Comparison of ENCODE assay signal across 14 cellular contexts in genomic region chr7:111357691-111358090, GRCh38.
DNase-seq lines count a peak whose midpoint lies in the region; ATAC-seq, FAIRE-seq and TF ChIP-seq lines count a peak whose summit lies in the region.
"Had no signal": no experiment of that assay in that cellular context is flagged by ENCODE, and none has a peak within 500 bp of the region (broad histone marks: within the 10 kb centered on the region; RNA-seq: fewer than 3 reads in every experiment).

No MANE protein-coding gene starts in this region.

- no peaks in the 10 kb centered on the region for H3K27me3 ChIP-seq in PC-3 (ENCODE audit: low read length)
- H3K27me3 ChIP-seq in endothelial cell of umbilical vein (ENCODE audit: control insufficient read depth in 2 of 2, insufficient read depth in 2 of 2, low read length in 2 of 2): no peaks in the 10 kb centered on the region
- no peaks in the 10 kb centered on the region for H3K27me3 ChIP-seq in gastrocnemius medialis

- H3K9ac ChIP-seq in PC-3 (ENCODE audit: low read length) (no peak overlapping the region), endothelial cell of umbilical vein (replicated peaks; ENCODE audit: extremely low read depth, insufficient read depth, low read length) (no peak overlapping the region)

- H3K9me1 ChIP-seq in endothelial cell of umbilical vein (replicated peaks; ENCODE audit: control insufficient read depth, extremely low read depth, insufficient read depth, low read length): no peaks in the 10 kb centered on the region

- H3K27ac Mint-ChIP-seq in osteocyte (ENCODE audit: unreplicated experiment) (peak overlapping the region; percentile 73), endothelial cell (ENCODE audit: unreplicated experiment) (no peak overlapping the region)
- H3K27ac Mint-ChIP-seq: activated CD4-positive, alpha-beta memory T cell treated with anti-CD3 and anti-CD28 coated beads for 36 hours; activated naive CD4-positive, alpha-beta T cell treated with anti-CD3 and anti-CD28 coated beads for 36 hours; T-helper 1 cell treated with Interleukin-12 subunit alpha and Interleukin-12 subunit beta and Interleukin-4 antibody, amounts not matched to agents 30 μg/mL and 1 μg/mL, for 36 hours had no signal

- H3F3A ChIP-seq in PC-3 (ENCODE audit: low read length, unreplicated experiment): no peaks in the 10 kb centered on the region

- peak overlapping the region; percentile 52 for H3K4me2 ChIP-seq in PC-3 (ENCODE audit: low read length)
- H3K4me2 ChIP-seq in endothelial cell of umbilical vein (ENCODE audit: insufficient read depth, low read length): no peak overlapping the region

- no peaks in the 10 kb centered on the region for H3K9me3 Mint-ChIP-seq in osteocyte (ENCODE audit: unreplicated experiment)
- H3K9me3 Mint-ChIP-seq in endothelial cell (ENCODE audit: unreplicated experiment): no peaks in the 10 kb centered on the region
- H3K9me3 Mint-ChIP-seq: activated CD4-positive, alpha-beta memory T cell treated with anti-CD3 and anti-CD28 coated beads for 36 hours; activated naive CD4-positive, alpha-beta T cell treated with anti-CD3 and anti-CD28 coated beads for 36 hours; T-helper 1 cell treated with Interleukin-12 subunit alpha and Interleukin-12 subunit beta and Interleukin-4 antibody, amounts not matched to agents 30 μg/mL and 1 μg/mL, for 36 hours had no signal

- H2AFZ ChIP-seq in PC-3 (ENCODE audit: low read length): no peak overlapping the region
- H2AFZ ChIP-seq in endothelial cell of umbilical vein (ENCODE audit: low read depth, low read length): no peak overlapping the region

- TF ChIP-seq CTCF in PC-3 (conservative IDR thresholded peaks at IDR 0.05; ENCODE audit: low read depth, low read length): no peak
- no peak for TF ChIP-seq CTCF in endothelial cell of umbilical vein (IDR thresholded peaks at IDR 0.05; ENCODE audit: extremely low read depth in 1 of 2, insufficient read depth in 1 of 2, low read depth in 1 of 2, low read length in 2 of 2)
- TF ChIP-seq CTCF in osteocyte (IDR thresholded peaks at IDR 0.05): no peak
- TF ChIP-seq CTCF in gastrocnemius medialis (IDR thresholded peaks at IDR 0.05 in 4 of 5, conservative IDR thresholded peaks at IDR 0.05 in 1 of 5): no peak
- no peak for TF ChIP-seq CTCF in endothelial cell (IDR thresholded peaks at IDR 0.05; ENCODE audit: unreplicated experiment)

- no peak for FAIRE-seq in endothelial cell of umbilical vein (lab: Jason Lieb, UNC)
- FAIRE-seq: G401.6 had no signal

- dilution Hi-C loops in endothelial cell of umbilical vein (cut with MboI; ENCODE audit: extremely low pct_ligation_motif_present, low sequenced_read_pairs): no loop called here

- no peak for TF ChIP-seq POLR2A in endothelial cell of umbilical vein (IDR thresholded peaks at IDR 0.05; ENCODE audit: low read depth, low read length)
- TF ChIP-seq POLR2A in gastrocnemius medialis (IDR thresholded peaks at IDR 0.05): no peak

- CTCF ChIA-PET in PC-3 (lab: Charles Lee): no interaction called here
- CTCF ChIA-PET in endothelial cell of umbilical vein (lab: Charles Lee): no interaction called here

- in situ Hi-C loops in gastrocnemius medialis (cut with MboI; ENCODE audit: low sequenced_read_pairs in 4 of 4): no loop called here

- H3K9me3 ChIP-seq in PC-3 (ENCODE audit: low read length): no peaks in the 10 kb centered on the region
- H3K9me3 ChIP-seq in endothelial cell of umbilical vein (replicated peaks; ENCODE audit: control insufficient read depth, insufficient read depth, low read length): no peaks in the 10 kb centered on the region
- H3K9me3 ChIP-seq in gastrocnemius medialis: no peaks in the 10 kb centered on the region

- H3K4me1 ChIP-seq in PC-3 (ENCODE audit: insufficient read depth, low read length): peaks cover 13% of the 10 kb centered on the region
- H3K4me1 ChIP-seq in endothelial cell of umbilical vein (ENCODE audit: control insufficient read depth, extremely low read depth, insufficient read depth, low read length): no peaks in the 10 kb centered on the region
- peaks cover 6 to 13% of the 10 kb centered on the region in 2 donors for H3K4me1 ChIP-seq in gastrocnemius medialis

- H3K4me3 Mint-ChIP-seq in osteocyte (ENCODE audit: unreplicated experiment): peak overlapping the region; percentile 0
- no peak overlapping the region for H3K4me3 Mint-ChIP-seq in endothelial cell (ENCODE audit: unreplicated experiment)
- H3K4me3 Mint-ChIP-seq: activated CD4-positive, alpha-beta memory T cell treated with anti-CD3 and anti-CD28 coated beads for 36 hours; activated naive CD4-positive, alpha-beta T cell treated with anti-CD3 and anti-CD28 coated beads for 36 hours; T-helper 1 cell treated with Interleukin-12 subunit alpha and Interleukin-12 subunit beta and Interleukin-4 antibody, amounts not matched to agents 30 μg/mL and 1 μg/mL, for 36 hours had no signal

- H3K27ac ChIP-seq in PC-3 (ENCODE audit: low read length) (peak overlapping the region; percentile 50), endothelial cell of umbilical vein (ENCODE audit: insufficient read depth, low read depth, low read length) (no peak overlapping the region), gastrocnemius medialis (no peak overlapping the region)
- H3K27ac ChIP-seq: 22Rv1 had no signal

- POLR2A ChIA-PET in PC-3 (lab: Charles Lee; ENCODE audit: unreplicated experiment): no interaction called here
- POLR2A ChIA-PET in endothelial cell of umbilical vein (lab: Charles Lee): no interaction called here

- H3K4me1 Mint-ChIP-seq in osteocyte (ENCODE audit: unreplicated experiment) (peaks cover 39% of the 10 kb centered on the region), endothelial cell (ENCODE audit: unreplicated experiment) (no peaks in the 10 kb centered on the region)

- H3K27me3 Mint-ChIP-seq in osteocyte (ENCODE audit: unreplicated experiment): no peaks in the 10 kb centered on the region
- H3K27me3 Mint-ChIP-seq in endothelial cell (ENCODE audit: unreplicated experiment): no peaks in the 10 kb centered on the region
- H3K27me3 Mint-ChIP-seq: activated CD4-positive, alpha-beta memory T cell treated with anti-CD3 and anti-CD28 coated beads for 36 hours had no signal

- ATAC-seq in PC-3: peak; percentile 87
- ATAC-seq in gastrocnemius medialis: no peak

- no peaks in the 10 kb centered on the region for H3K79me2 ChIP-seq in PC-3 (ENCODE audit: low read length)
- H3K79me2 ChIP-seq in endothelial cell of umbilical vein (ENCODE audit: control insufficient read depth, insufficient read depth, low read length): no peaks in the 10 kb centered on the region

- no peaks in the 10 kb centered on the region for H4K20me1 ChIP-seq in PC-3 (ENCODE audit: low read length)
- H4K20me1 ChIP-seq in endothelial cell of umbilical vein (replicated peaks; ENCODE audit: control insufficient read depth, extremely low read depth, insufficient read depth, low read length): no peaks in the 10 kb centered on the region

- H3K36me3 ChIP-seq in PC-3 (ENCODE audit: low read depth, low read length): no peaks in the 10 kb centered on the region
- H3K36me3 ChIP-seq in endothelial cell of umbilical vein (ENCODE audit: control insufficient read depth in 2 of 2, extremely low read depth in 1 of 2, insufficient read depth in 2 of 2, low read length in 2 of 2): no peaks in the 10 kb centered on the region
- H3K36me3 ChIP-seq in gastrocnemius medialis: no peaks in the 10 kb centered on the region

- intact Hi-C loops in PC-3 (cut with micrococcal nuclease) (no loop called here), endothelial cell of umbilical vein (cut with micrococcal nuclease) (no loop called here), gastrocnemius medialis (cut with DNase I; ENCODE audit: low total_unique reads) (no loop called here)

- no TSS peak for BruUV-seq in PC-3 (replicated peaks; lab: Mats Ljungman, UMichigan)
- no TSS peak for BruUV-seq in endothelial cell of umbilical vein (replicated peaks; lab: Mats Ljungman, UMichigan)

- H3K4me3 ChIP-seq in PC-3 (ENCODE audit: low read length) (no peak overlapping the region), endothelial cell of umbilical vein (replicated peaks in 1 of 3; ENCODE audit: insufficient read depth in 1 of 3, low read depth in 1 of 3, low read length in 3 of 3) (no peak overlapping the region), gastrocnemius medialis (no peak overlapping the region)

- H3K36me3 Mint-ChIP-seq in osteocyte (ENCODE audit: unreplicated experiment) (no peaks in the 10 kb centered on the region), endothelial cell (ENCODE audit: low read depth, unreplicated experiment) (no peaks in the 10 kb centered on the region)
- H3K36me3 Mint-ChIP-seq: activated CD4-positive, alpha-beta memory T cell treated with anti-CD3 and anti-CD28 coated beads for 36 hours had no signal

- no peaks in the 10 kb centered on the region for H3K9me2 ChIP-seq in PC-3 (replicated peaks; ENCODE audit: low read length)

- DNase-seq in DMS 273 (lab: John Stamatoyannopoulos, UW; ENCODE audit: unreplicated experiment) (peak; percentile 18), DMS 273 treated with DMSO at 0.1 percent for 48 hours (lab: John Stamatoyannopoulos, UW) (no peak), PC-3 (peak; percentile 71), endothelial cell of umbilical vein (ENCODE audit: low read depth, low spot score) (peak; percentile 6), osteocyte (ENCODE audit: extremely low spot score, unreplicated experiment) (no peak), gastrocnemius medialis (no peak), endothelial cell (ENCODE audit: low spot score) (no peak), superior temporal gyrus (ENCODE audit: extremely low spot score) (no peak)
- DNase-seq: activated CD4-positive, alpha-beta memory T cell treated with anti-CD3 and anti-CD28 coated beads for 36 hours; activated naive CD4-positive, alpha-beta T cell treated with anti-CD3 and anti-CD28 coated beads for 36 hours; NK-92 treated with Interleukin-12 subunit alpha and Interleukin-12 subunit beta, amount 100 ng/mL, for 24 hours had no signal

TF ChIP-seq in endothelial cell of umbilical vein, 7 proteins besides CTCF, POLR2A, EP300 and RAD21:
- TF ChIP-seq FOS (IDR thresholded peaks at IDR 0.05; ENCODE audit: borderline replicate concordance, insufficient read depth, low read length) (peak; percentile 47), GATA2 (IDR thresholded peaks at IDR 0.05; ENCODE audit: insufficient read depth, insufficient read length, low read depth, low read length) (no peak), JUN (IDR thresholded peaks at IDR 0.05; ENCODE audit: borderline replicate concordance, insufficient read depth, insufficient read length, low read depth) (no peak)

Comparison
In these comparisons a context has a peak if more than half of its experiments do, and no peak if none do; other contexts are left out.
1. DNase-seq: peak in DMS 273 (single experiment), PC-3 (single experiment) and endothelial cell of umbilical vein (single experiment); none in DMS 273 treated with DMSO at 0.1 percent for 48 hours (single experiment), osteocyte (single experiment), gastrocnemius medialis (0 of 2), endothelial cell (single experiment) and superior temporal gyrus (single experiment).